Comparison of ENCODE assay signal across 10 cellular contexts in genomic region chr18:23207191-23207955, GRCh38.
DNase-seq lines count a peak whose midpoint lies in the region; ATAC-seq and TF ChIP-seq lines count a peak whose summit lies in the region.
"Had no signal": no experiment of that assay in that cellular context is flagged by ENCODE, and none has a peak within 500 bp of the region (broad histone marks: within the 10 kb centered on the region; RNA-seq: fewer than 3 reads in every experiment).

No MANE protein-coding gene starts in this region.

- peak; percentile 46 for TF ChIP-seq CTCF in cardiac muscle cell (IDR thresholded peaks at IDR 0.05; ENCODE audit: low read depth, low read length)
- TF ChIP-seq CTCF in fibroblast of pulmonary artery (IDR thresholded peaks at IDR 0.05; ENCODE audit: low read length, missing control alignments) = peak; percentile 40
- peak; percentile 48 for TF ChIP-seq CTCF in type B pancreatic cell (conservative IDR thresholded peaks at IDR 0.05)

- H3K27ac ChIP-seq in cardiac muscle cell (no peak overlapping the region), SJSA1 (no peak overlapping the region)
- H3K27ac ChIP-seq: SK-N-MC had no signal

- H3K9me3 Mint-ChIP-seq in type B pancreatic cell = peaks cover 4% of the 10 kb centered on the region
- peaks cover 0 to 4% (median 0%) of the 10 kb centered on the region in 3 donors for H3K9me3 Mint-ChIP-seq in T-cell

- intact Hi-C loops in cardiac septum (cut with DNase I) = no loop called here

- no peak for DNase-seq in cardiac muscle cell (ENCODE audit: low read depth in 1 of 2, low spot score in 1 of 2)
- DNase-seq in cardiac septum (ENCODE audit: low spot score) = no peak
- peak; percentile 40 to 70 for DNase-seq in SJSA1 (ENCODE audit: low read depth in 1 of 2, low spot score in 2 of 2)
- DNase-seq in fibroblast of pulmonary artery (ENCODE audit: low read depth) = no peak
- no peak for DNase-seq in type B pancreatic cell (ENCODE audit: extremely low spot score, unreplicated experiment)
- no peak for DNase-seq in G401 (ENCODE audit: low spot score)
- no peak for DNase-seq in T-cell
- no peak for DNase-seq in NCI-H524 treated with DMSO at 0.1 percent for 48 hours (lab: John Stamatoyannopoulos, UW)

- H3K27ac Mint-ChIP-seq in type B pancreatic cell (no peak overlapping the region), T-cell (no peak overlapping the region)
- H3K27ac Mint-ChIP-seq: activated naive CD8-positive, alpha-beta T cell had no signal

- H3K4me1 Mint-ChIP-seq in type B pancreatic cell (ENCODE audit: unreplicated experiment) = peaks cover 15% of the 10 kb centered on the region
- H3K4me1 Mint-ChIP-seq in T-cell = peaks cover 6 to 14% (median 10%) of the 10 kb centered on the region in 3 donors

- H3K4me1 ChIP-seq in cardiac muscle cell (ENCODE audit: low read depth) = no peaks in the 10 kb centered on the region
- H3K4me1 ChIP-seq in SJSA1 (replicated peaks) = peaks cover 10% of the 10 kb centered on the region

- peaks cover 18% of the 10 kb centered on the region for H3K36me3 Mint-ChIP-seq in type B pancreatic cell
- no peaks in the 10 kb centered on the region for H3K36me3 Mint-ChIP-seq in T-cell

- H3K4me3 ChIP-seq in cardiac muscle cell (no peak overlapping the region), SJSA1 (no peak overlapping the region), fibroblast of pulmonary artery (replicated peaks; ENCODE audit: low read depth, low read length) (no peak overlapping the region)
- H3K4me3 ChIP-seq: SK-N-MC had no signal

- no peaks in the 10 kb centered on the region for H3K36me3 ChIP-seq in cardiac muscle cell
- peaks cover 7% of the 10 kb centered on the region; the same call in 1 of the 2 replicates for H3K36me3 ChIP-seq in SJSA1

- POLR2A ChIA-PET in T-cell (lab: Charles Lee) = no interaction called here

- CTCF ChIA-PET in T-cell (lab: Charles Lee) = interaction anchor here in 1 of 2 donors (0.6 kb wide), 1 partner anchor 53 kb away, joined by 5 read pairs; no protein-coding TSS in a partner anchor

- H3K4me3 Mint-ChIP-seq in type B pancreatic cell = no peak overlapping the region
- H3K4me3 Mint-ChIP-seq in T-cell = no peak overlapping the region
- H3K4me3 Mint-ChIP-seq: activated naive CD8-positive, alpha-beta T cell had no signal

- ATAC-seq in T-cell (replicated peaks in 1 of 4) = no peak

- H3K27me3 ChIP-seq in cardiac muscle cell (no peaks in the 10 kb centered on the region), SJSA1 (replicated peaks) (no peaks in the 10 kb centered on the region)

- H3K9me3 ChIP-seq in cardiac muscle cell (ENCODE audit: low read depth) (no peaks in the 10 kb centered on the region), SJSA1 (replicated peaks) (0 out of 2 replicates have a peak, but pooled peaks cover 3% of the 10 kb centered on the region)

- peaks cover 3% of the 10 kb centered on the region for H3K27me3 Mint-ChIP-seq in type B pancreatic cell
- H3K27me3 Mint-ChIP-seq in T-cell = peaks cover 5 to 11% of the 10 kb centered on the region in 2 donors

- in situ Hi-C loops in G401 (cut with HindIII; ENCODE audit: low sequenced_read_pairs) = no loop called here

Comparison
In these comparisons a context has a peak if more than half of its experiments do, and no peak if none do; other contexts are left out.
1. DNase-seq: peak in SJSA1 (2 of 2); none in cardiac muscle cell (0 of 2), cardiac septum (single experiment), fibroblast of pulmonary artery (single experiment), type B pancreatic cell (single experiment), G401 (single experiment), T-cell (0 of 34) and NCI-H524 treated with DMSO at 0.1 percent for 48 hours (single experiment).
2. Peak in every context shown above with its lines, with median percentiles within 50 percentile points of each other: CTCF ChIP-seq.